ENCODE assay signal across 12 cellular contexts in the genomic region with DNA sequence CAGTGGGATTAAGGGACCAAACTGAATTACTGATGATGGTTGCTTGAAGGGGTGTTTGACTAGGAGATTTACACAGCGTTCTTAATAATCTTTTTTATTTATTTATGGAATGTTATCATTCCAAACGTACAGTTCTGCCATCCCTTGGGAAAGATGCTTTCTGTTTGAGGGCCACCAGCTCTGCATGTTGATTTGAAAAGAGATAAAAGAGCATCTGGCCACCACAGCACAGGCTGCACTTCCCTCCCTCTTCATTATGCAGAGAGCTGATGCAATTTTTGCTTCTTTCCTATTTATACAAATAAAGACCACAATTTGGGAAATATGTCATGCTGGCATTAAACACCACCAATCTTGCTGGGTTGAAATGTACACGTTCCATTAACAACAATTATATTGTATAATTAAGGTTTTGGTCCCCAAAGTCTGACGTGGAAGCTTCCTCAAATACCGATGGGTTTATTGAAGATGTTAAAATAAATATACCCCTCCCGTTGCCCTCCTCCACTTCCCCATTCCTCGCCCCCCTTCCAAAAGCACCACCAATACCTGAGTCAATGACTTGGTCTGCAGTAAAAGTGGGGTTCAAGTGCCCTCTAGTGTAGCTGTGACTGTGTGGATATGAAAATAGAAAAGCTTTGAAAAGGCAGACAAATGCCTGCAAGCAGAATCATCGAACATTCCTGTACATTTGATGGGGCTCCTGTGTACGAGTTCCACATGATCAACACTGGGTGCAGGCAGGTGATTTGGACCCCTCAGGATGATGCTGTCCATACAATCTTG.
DNase-seq lines count a peak whose midpoint lies in the region; ATAC-seq, FAIRE-seq and TF ChIP-seq lines count a peak whose summit lies in the region.
"Had no signal": no experiment of that assay in that cellular context is flagged by ENCODE, and none has a peak within 500 bp of the region (broad histone marks: within the 10 kb centered on the region; RNA-seq: fewer than 3 reads in every experiment).

No MANE protein-coding gene starts in this region.

- no peaks in the 10 kb centered on the region for H3K36me3 ChIP-seq in kidney epithelial cell (ENCODE audit: control insufficient read depth, insufficient read depth, low read length)
- no peaks in the 10 kb centered on the region for H3K36me3 ChIP-seq in ascending aorta
- H3K36me3 ChIP-seq: brain microvascular endothelial cell, tibial artery had no signal

- DNase-seq in DMS79 treated with DMSO at 0.1 percent for 48 hours (lab: John Stamatoyannopoulos, UW) (peak; percentile 67), DMS79 (lab: John Stamatoyannopoulos, UW) (no peak), HCEC 1CT (peak; percentile 22), SK-N-DZ (ENCODE audit: low spot score) (peak; percentile 62), kidney epithelial cell (ENCODE audit: low read depth) (no peak), GM19239 (ENCODE audit: insufficient read length, low spot score) (no peak), ascending aorta (ENCODE audit: low spot score in 2 of 2) (no peak)
- DNase-seq: brain microvascular endothelial cell, tibial artery had no signal

- FAIRE-seq in GM19239 (lab: Jason Lieb, UNC), result no peak

- intact Hi-C loops in ascending aorta (cut with DNase I), result no loop called here

- peak; percentile 26 for TF ChIP-seq CTCF in kidney epithelial cell (IDR thresholded peaks at IDR 0.05; ENCODE audit: insufficient read depth, low read length, poor library complexity, severe bottlenecking)
- no peak for TF ChIP-seq CTCF in ascending aorta (IDR thresholded peaks at IDR 0.05)

- H3K27me3 ChIP-seq in kidney epithelial cell (ENCODE audit: control insufficient read depth, insufficient read depth, low read length), result peaks cover 2% of the 10 kb centered on the region
- no peaks in the 10 kb centered on the region for H3K27me3 ChIP-seq in ascending aorta
- H3K27me3 ChIP-seq: brain microvascular endothelial cell, hepatocyte, tibial artery had no signal

- ATAC-seq in HG03175 (IDR thresholded peaks at IDR 0.05; ENCODE audit: unreplicated experiment), result no peak

- H3K9me3 ChIP-seq in ascending aorta, result no peaks in the 10 kb centered on the region
- H3K9me3 ChIP-seq: tibial artery had no signal

- H3K4me1 ChIP-seq in ascending aorta, result no peaks in the 10 kb centered on the region
- H3K4me1 ChIP-seq: tibial artery had no signal

- H3K27ac ChIP-seq in ascending aorta, result no peak overlapping the region
- H3K27ac ChIP-seq: 22Rv1, brain microvascular endothelial cell, hepatocyte, tibial artery had no signal

- H3K4me3 ChIP-seq in kidney epithelial cell (ENCODE audit: low read depth, low read length) (no peak overlapping the region), ascending aorta (no peak overlapping the region)
- H3K4me3 ChIP-seq: hepatocyte, tibial artery had no signal

Comparison
In these comparisons a context has a peak if more than half of its experiments do, and no peak if none do; other contexts are left out.
1. DNase-seq: peak in DMS79 treated with DMSO at 0.1 percent for 48 hours (single experiment), HCEC 1CT (single experiment) and SK-N-DZ (single experiment); none in DMS79 (single experiment), kidney epithelial cell (single experiment), GM19239 (single experiment) and ascending aorta (0 of 2).